In genomic region chr22:32661296-32661695, GRCh38 we compare ENCODE assay signal across 11 cellular contexts.
DNase-seq lines count a peak whose midpoint lies in the region; ATAC-seq, FAIRE-seq and TF ChIP-seq lines count a peak whose summit lies in the region.
"Had no signal": no experiment of that assay in that cellular context is flagged by ENCODE, and none has a peak within 500 bp of the region (broad histone marks: within the 10 kb centered on the region; RNA-seq: fewer than 3 reads in every experiment).

No MANE protein-coding gene starts in this region.

- ATAC-seq in T-helper 17 cell: no peak

- TF ChIP-seq POLR2A in H54 (IDR thresholded peaks at IDR 0.05; ENCODE audit: low read depth, low read length): no peak

- no peaks in the 10 kb centered on the region for H3K9me3 ChIP-seq in kidney (ENCODE audit: control insufficient read depth in 1 of 2, low read length in 2 of 2)
- no peaks in the 10 kb centered on the region for H3K9me3 ChIP-seq in subcutaneous abdominal adipose tissue (ENCODE audit: control insufficient read depth in 5 of 5, low read length in 5 of 5)
- H3K9me3 ChIP-seq in T-helper 17 cell (ENCODE audit: control insufficient read depth, low read length, poor library complexity, severe bottlenecking): no peaks in the 10 kb centered on the region

- POLR2A ChIA-PET in activated CD4-positive, alpha-beta memory T cell treated with anti-CD3 and anti-CD28 coated beads, Interleukin-2, amount 10 ng/mL, durations not matched to agents 7 days and 5 days (lab: Charles Lee): no interaction called here

- no peak overlapping the region for H3K9ac ChIP-seq in kidney (ENCODE audit: low read length in 2 of 2)
- H3K9ac ChIP-seq in subcutaneous abdominal adipose tissue (ENCODE audit: low read length in 5 of 5): no peak overlapping the region

- no peak overlapping the region for H3K27ac ChIP-seq in kidney (ENCODE audit: low read depth in 2 of 2, low read length in 2 of 2)
- peak overlapping the region; percentile 71 for H3K27ac ChIP-seq in subcutaneous abdominal adipose tissue (ENCODE audit: low read depth, low read length)

- TF ChIP-seq CTCF in chondrocyte (IDR thresholded peaks at IDR 0.05) (no peak), kidney (IDR thresholded peaks at IDR 0.05; ENCODE audit: borderline replicate concordance, extremely low read depth, insufficient read depth) (no peak)

- H3K4me1 Mint-ChIP-seq in chondrocyte (ENCODE audit: low read depth) (peaks cover 18% of the 10 kb centered on the region), T-helper 17 cell (no peaks in the 10 kb centered on the region)
- H3K4me1 Mint-ChIP-seq in activated CD4-positive, alpha-beta memory T cell treated with anti-CD3 and anti-CD28 coated beads, Interleukin-2, amount 10 ng/mL, durations not matched to agents 7 days and 5 days: no peaks in the 10 kb centered on the region
- H3K4me1 Mint-ChIP-seq: central memory CD8-positive, alpha-beta T cell had no signal

- H3K36me3 Mint-ChIP-seq in chondrocyte (ENCODE audit: low read depth): no peaks in the 10 kb centered on the region
- no peaks in the 10 kb centered on the region for H3K36me3 Mint-ChIP-seq in T-helper 17 cell (ENCODE audit: low read depth)
- no peaks in the 10 kb centered on the region for H3K36me3 Mint-ChIP-seq in activated CD4-positive, alpha-beta memory T cell treated with anti-CD3 and anti-CD28 coated beads, Interleukin-2, amount 10 ng/mL, durations not matched to agents 7 days and 5 days (ENCODE audit: low read depth)

- CTCF ChIA-PET in activated CD4-positive, alpha-beta memory T cell treated with anti-CD3 and anti-CD28 coated beads, Interleukin-2, amount 10 ng/mL, durations not matched to agents 7 days and 5 days (lab: Charles Lee): interaction anchor here (1.0 to 8.0 kb wide), 4 partner anchors 18 to 158 kb away, joined by 3 to 134 read pairs (median 4); no protein-coding TSS in a partner anchor

- H3K4me3 ChIP-seq in kidney (ENCODE audit: low read length in 2 of 2) (no peak overlapping the region), subcutaneous abdominal adipose tissue (ENCODE audit: low read depth in 1 of 5, low read length in 5 of 5) (no peak overlapping the region)

- peak; percentile 41 for DNase-seq in H54 (ENCODE audit: insufficient read length, low spot score)
- DNase-seq in chondrocyte (ENCODE audit: low spot score): no peak
- peak; percentile 80 for DNase-seq in kidney
- DNase-seq in NCI-H1694 treated with DMSO at 0.1 percent for 48 hours (lab: John Stamatoyannopoulos, UW): no peak
- no peak for DNase-seq in DMS114 treated with DMSO at 0.1 percent for 48 hours (lab: John Stamatoyannopoulos, UW; ENCODE audit: unreplicated experiment)
- DNase-seq in T-helper 17 cell: no peak
- no peak for DNase-seq in activated CD4-positive, alpha-beta memory T cell treated with anti-CD3 and anti-CD28 coated beads, Interleukin-2, amount 10 ng/mL, durations not matched to agents 7 days and 5 days
- DNase-seq: NCI-H1417, RPMI8226 had no signal

- H3K27me3 ChIP-seq in subcutaneous abdominal adipose tissue (ENCODE audit: control insufficient read depth in 5 of 5, insufficient read depth in 4 of 5, low read length in 5 of 5): no peaks in the 10 kb centered on the region

- FAIRE-seq in H54 (lab: Jason Lieb, UNC) (no peak), kidney (lab: Jason Lieb, UNC) (no peak)

- peak overlapping the region; percentile 34 for H3K4me3 Mint-ChIP-seq in chondrocyte (ENCODE audit: unreplicated experiment)
- H3K4me3 Mint-ChIP-seq in T-helper 17 cell: no peak overlapping the region
- no peak overlapping the region for H3K4me3 Mint-ChIP-seq in activated CD4-positive, alpha-beta memory T cell treated with anti-CD3 and anti-CD28 coated beads, Interleukin-2, amount 10 ng/mL, durations not matched to agents 7 days and 5 days
- H3K4me3 Mint-ChIP-seq: central memory CD8-positive, alpha-beta T cell had no signal

- H3K9me3 Mint-ChIP-seq in chondrocyte (ENCODE audit: low read depth): no peaks in the 10 kb centered on the region
- no peaks in the 10 kb centered on the region for H3K9me3 Mint-ChIP-seq in activated CD4-positive, alpha-beta memory T cell treated with anti-CD3 and anti-CD28 coated beads, Interleukin-2, amount 10 ng/mL, durations not matched to agents 7 days and 5 days
- H3K9me3 Mint-ChIP-seq: central memory CD8-positive, alpha-beta T cell had no signal

- H3K27ac Mint-ChIP-seq in chondrocyte (ENCODE audit: unreplicated experiment) (peak overlapping the region; percentile 76), T-helper 17 cell (no peak overlapping the region)
- H3K27ac Mint-ChIP-seq in activated CD4-positive, alpha-beta memory T cell treated with anti-CD3 and anti-CD28 coated beads, Interleukin-2, amount 10 ng/mL, durations not matched to agents 7 days and 5 days: no peak overlapping the region

- H3K27me3 Mint-ChIP-seq in chondrocyte (ENCODE audit: low read depth) (peaks cover 1% of the 10 kb centered on the region), T-helper 17 cell (peaks cover 49% of the 10 kb centered on the region)
- peaks cover 8% of the 10 kb centered on the region for H3K27me3 Mint-ChIP-seq in activated CD4-positive, alpha-beta memory T cell treated with anti-CD3 and anti-CD28 coated beads, Interleukin-2, amount 10 ng/mL, durations not matched to agents 7 days and 5 days

- H3K4me1 ChIP-seq in kidney (ENCODE audit: control insufficient read depth in 1 of 2, insufficient read depth in 1 of 2, low read depth in 1 of 2, low read length in 2 of 2): no peaks in the 10 kb centered on the region
- peaks cover 3 to 20% (median 16%) of the 10 kb centered on the region in 5 donors for H3K4me1 ChIP-seq in subcutaneous abdominal adipose tissue (ENCODE audit: control insufficient read depth in 5 of 5, insufficient read depth in 5 of 5, low read length in 5 of 5)

- H3K36me3 ChIP-seq in kidney (ENCODE audit: control insufficient read depth in 1 of 2, insufficient read depth in 2 of 2, low read length in 2 of 2) (no peaks in the 10 kb centered on the region), subcutaneous abdominal adipose tissue (ENCODE audit: control insufficient read depth in 5 of 5, insufficient read depth in 5 of 5, low read length in 5 of 5) (no peaks in the 10 kb centered on the region)

- intact Hi-C loops in kidney (cut with DNase I): no loop called here

Comparison
In these comparisons a context has a peak if more than half of its experiments do, and no peak if none do; other contexts are left out.
1. DNase-seq: peak in H54 (single experiment) and kidney (single experiment); none in chondrocyte (single experiment), NCI-H1694 treated with DMSO at 0.1 percent for 48 hours (single experiment), DMS114 treated with DMSO at 0.1 percent for 48 hours (single experiment), T-helper 17 cell (0 of 3) and activated CD4-positive, alpha-beta memory T cell treated with anti-CD3 and anti-CD28 coated beads, Interleukin-2, amount 10 ng/mL, durations not matched to agents 7 days and 5 days (single experiment).